Comparison of ENCODE assay signal across 3 cellular contexts in genomic region chr7:99549545-99549944, GRCh38. TPM values are rescaled to one million over a fixed set of nuclear protein-coding genes. Genes with fewer than 3 reads are reported as not detected.
"Had no signal": no experiment of that assay in that cellular context is flagged by ENCODE, and none has a peak within 500 bp of the region (broad histone marks: within the 10 kb centered on the region; RNA-seq: fewer than 3 reads in every experiment).

No MANE protein-coding gene starts in this region.

RNA-seq across cellular contexts. Expression of gene TMEM225B, which starts 48.5 kb away (rescaled TPM):
- total RNA-seq: LHCN-M2, Right ventricle myocardium inferior, SK-MEL-5 had no signal
